13 cellular contexts compared by ENCODE assay signal in the genomic region with DNA sequence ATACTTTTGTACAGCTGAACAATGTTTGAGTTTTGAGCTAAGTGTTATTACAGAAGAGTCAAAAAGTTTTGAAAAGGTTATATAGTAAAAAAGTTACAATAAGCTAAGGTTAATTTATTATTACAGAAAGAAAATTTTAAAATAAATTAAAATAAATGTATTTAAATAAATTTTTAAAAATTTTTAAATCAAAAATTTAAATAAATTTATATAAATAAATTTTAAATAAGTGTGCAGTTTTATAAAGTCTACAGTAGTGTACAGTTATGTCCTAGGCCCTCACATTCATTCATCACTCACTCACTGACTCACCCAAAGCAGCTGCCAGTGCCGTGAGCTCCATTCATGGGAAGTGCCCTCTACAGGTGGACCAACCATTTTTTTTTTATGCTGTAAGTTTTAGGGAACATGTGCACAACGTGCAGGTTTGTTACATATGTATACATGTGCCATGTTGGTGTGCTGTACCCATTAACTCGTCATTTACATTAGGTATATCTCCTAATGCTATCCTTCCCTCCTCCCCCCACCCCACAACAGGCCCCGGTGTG.
DNase-seq lines count a peak whose midpoint lies in the region; ATAC-seq and TF ChIP-seq lines count a peak whose summit lies in the region.
"Had no signal": no experiment of that assay in that cellular context is flagged by ENCODE, and none has a peak within 500 bp of the region (broad histone marks: within the 10 kb centered on the region; RNA-seq: fewer than 3 reads in every experiment).

No MANE protein-coding gene starts in this region.

- no peak overlapping the region for H3K4me3 ChIP-seq in PC-9
- H3K4me3 ChIP-seq: hepatocyte had no signal

- ATAC-seq in stimulated activated naive CD8-positive, alpha-beta T cell treated with anti-CD3 and anti-CD28 coated beads, Interleukin-15, Interleukin-2, amounts not matched to agents 100 U/mL and 50 U/mL, for 24 hours, result peak; percentile 44
- ATAC-seq in stimulated activated naive CD8-positive, alpha-beta T cell treated with anti-CD3 and anti-CD28 coated beads, Interleukin-15, amount 100 ng/mL, for 72 hours, result no peak
- peak; percentile 76 for ATAC-seq in esophagus mucosa
- ATAC-seq in HG02571 (IDR thresholded peaks at IDR 0.05; ENCODE audit: unreplicated experiment), result no peak
- no peak for ATAC-seq in Right ventricle myocardium superior (ENCODE audit: poor library complexity)
- ATAC-seq in GM21423 (IDR thresholded peaks at IDR 0.05; ENCODE audit: unreplicated experiment), result no peak
- ATAC-seq: naive thymus-derived CD8-positive, alpha-beta T cell had no signal

- no peak for DNase-seq in stimulated activated naive CD8-positive, alpha-beta T cell treated with anti-CD3 and anti-CD28 coated beads, Interleukin-15, Interleukin-2, amounts not matched to agents 100 U/mL and 50 U/mL, for 24 hours
- no peak for DNase-seq in stimulated activated naive CD8-positive, alpha-beta T cell treated with anti-CD3 and anti-CD28 coated beads, Interleukin-15, amount 100 ng/mL, for 72 hours
- DNase-seq in PC-9 (peak; percentile 19 to 56), T1000 (lab: John Stamatoyannopoulos, UW) (no peak), Right ventricle myocardium superior (no peak)
- DNase-seq: CD4-positive, CD25-positive, alpha-beta regulatory T cell; cortex of kidney; KBM-7; naive thymus-derived CD8-positive, alpha-beta T cell had no signal

- peaks cover 4 to 12% of the 10 kb centered on the region in 2 donors for H3K9me3 Mint-ChIP-seq in stimulated activated naive CD8-positive, alpha-beta T cell treated with anti-CD3 and anti-CD28 coated beads, Interleukin-15, amount 100 ng/mL, for 72 hours

- H3K27ac ChIP-seq in PC-9, result no peak overlapping the region
- H3K27ac ChIP-seq: hepatocyte had no signal

- TF ChIP-seq CTCF in PC-9 (conservative IDR thresholded peaks at IDR 0.05), result peak; percentile 52; the same call in 1 of the 2 replicates

- H3K79me2 ChIP-seq in PC-9 (ENCODE audit: low read depth), result no peaks in the 10 kb centered on the region
- H3K79me2 ChIP-seq: hepatocyte had no signal

- no peaks in the 10 kb centered on the region for H4K20me1 ChIP-seq in PC-9 (ENCODE audit: insufficient read depth)

- H3K9me3 ChIP-seq in PC-9 (ENCODE audit: insufficient read depth, low read depth), result peaks cover 8% of the 10 kb centered on the region

- H3F3A ChIP-seq in PC-9 (ENCODE audit: insufficient read depth, low read depth), result no peaks in the 10 kb centered on the region

- H3K27me3 ChIP-seq in PC-9 (ENCODE audit: insufficient read depth, low read depth), result no peaks in the 10 kb centered on the region
- H3K27me3 ChIP-seq: hepatocyte had no signal

- no peak overlapping the region for H2AFZ ChIP-seq in PC-9
- H2AFZ ChIP-seq: hepatocyte had no signal

- peaks cover 7% of the 10 kb centered on the region for H3K27me3 Mint-ChIP-seq in stimulated activated naive CD8-positive, alpha-beta T cell treated with anti-CD3 and anti-CD28 coated beads, Interleukin-15, amount 100 ng/mL, for 72 hours

- no peaks in the 10 kb centered on the region for H3K36me3 ChIP-seq in PC-9 (ENCODE audit: low read depth)

- no TSS peak for BruUV-seq in PC-9 (replicated peaks; lab: Mats Ljungman, UMichigan)

- no peaks in the 10 kb centered on the region for H3K4me1 ChIP-seq in PC-9 (replicated peaks; ENCODE audit: insufficient read depth)

- H3K9me2 ChIP-seq in PC-9 (ENCODE audit: insufficient read depth), result no peaks in the 10 kb centered on the region

- H3K27ac Mint-ChIP-seq in stimulated activated naive CD8-positive, alpha-beta T cell treated with anti-CD3 and anti-CD28 coated beads, Interleukin-15, amount 100 ng/mL, for 72 hours, result no peak overlapping the region
- H3K27ac Mint-ChIP-seq: CD4-positive, CD25-positive, alpha-beta regulatory T cell; naive thymus-derived CD8-positive, alpha-beta T cell had no signal

- no peak overlapping the region for H3K4me2 ChIP-seq in PC-9
- H3K4me2 ChIP-seq: hepatocyte had no signal

- no peak overlapping the region for H3K4me3 Mint-ChIP-seq in stimulated activated naive CD8-positive, alpha-beta T cell treated with anti-CD3 and anti-CD28 coated beads, Interleukin-15, amount 100 ng/mL, for 72 hours
- H3K4me3 Mint-ChIP-seq: CD4-positive, CD25-positive, alpha-beta regulatory T cell; naive thymus-derived CD8-positive, alpha-beta T cell had no signal

- H3K4me1 Mint-ChIP-seq in stimulated activated naive CD8-positive, alpha-beta T cell treated with anti-CD3 and anti-CD28 coated beads, Interleukin-15, amount 100 ng/mL, for 72 hours, result peaks cover 7% of the 10 kb centered on the region
- H3K4me1 Mint-ChIP-seq: CD4-positive, CD25-positive, alpha-beta regulatory T cell; naive thymus-derived CD8-positive, alpha-beta T cell had no signal

- POLR2A ChIA-PET in PC-9 (lab: Charles Lee; ENCODE audit: unreplicated experiment), result interaction anchor here (0.6 to 0.7 kb wide), 3 partner anchors 13 to 368 kb away, joined by 4 to 21 read pairs (median 5); no protein-coding TSS in a partner anchor

- intact Hi-C loops in PC-9 (cut with micrococcal nuclease; ENCODE audit: unreplicated experiment) (no loop called here), Right ventricle myocardium superior (cut with DNase I) (no loop called here)

- CTCF ChIA-PET in PC-9 (lab: Charles Lee), result interaction anchor here (0.6 to 0.7 kb wide), 4 partner anchors 322 to 1757 kb away, joined by 3 to 5 read pairs (median 4); no protein-coding TSS in a partner anchor

Comparison
In these comparisons a context has a peak if more than half of its experiments do, and no peak if none do; other contexts are left out.
1. ATAC-seq: peak in stimulated activated naive CD8-positive, alpha-beta T cell treated with anti-CD3 and anti-CD28 coated beads, Interleukin-15, Interleukin-2, amounts not matched to agents 100 U/mL and 50 U/mL, for 24 hours (single experiment) and esophagus mucosa (single experiment); none in stimulated activated naive CD8-positive, alpha-beta T cell treated with anti-CD3 and anti-CD28 coated beads, Interleukin-15, amount 100 ng/mL, for 72 hours (single experiment), HG02571 (single experiment), Right ventricle myocardium superior (single experiment) and GM21423 (single experiment).
2. DNase-seq: peak in PC-9 (2 of 2); none in stimulated activated naive CD8-positive, alpha-beta T cell treated with anti-CD3 and anti-CD28 coated beads, Interleukin-15, Interleukin-2, amounts not matched to agents 100 U/mL and 50 U/mL, for 24 hours (single experiment), stimulated activated naive CD8-positive, alpha-beta T cell treated with anti-CD3 and anti-CD28 coated beads, Interleukin-15, amount 100 ng/mL, for 72 hours (0 of 2), T1000 (single experiment) and Right ventricle myocardium superior (single experiment).